ENCODE assay signal across 10 cellular contexts in the genomic region with DNA sequence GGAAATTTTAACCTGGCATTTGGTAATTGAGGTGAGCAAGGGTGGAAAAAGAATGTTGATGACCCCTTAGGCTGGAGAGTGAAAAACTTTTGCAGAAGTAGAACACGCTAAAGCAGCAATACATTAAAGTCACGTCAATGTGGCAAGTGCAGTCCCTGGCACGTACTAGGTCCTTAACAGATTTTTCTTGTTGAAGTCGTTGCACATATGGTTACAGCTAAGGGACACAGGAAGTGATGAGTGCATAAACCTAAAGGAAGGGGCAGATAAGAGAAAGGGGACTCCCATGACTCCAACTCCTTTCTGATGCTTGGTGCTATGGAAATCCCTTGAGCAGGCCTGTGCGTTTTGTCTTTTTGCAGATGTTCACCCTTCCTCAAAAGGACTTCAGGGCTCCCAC. TPM values are rescaled to one million over a fixed set of nuclear protein-coding genes. Genes with fewer than 3 reads are reported as not detected.
DNase-seq lines count a peak whose midpoint lies in the region; ATAC-seq and TF ChIP-seq lines count a peak whose summit lies in the region.
"Had no signal": no experiment of that assay in that cellular context is flagged by ENCODE, and none has a peak within 500 bp of the region (broad histone marks: within the 10 kb centered on the region; RNA-seq: fewer than 3 reads in every experiment).

No MANE protein-coding gene starts in this region.

- H3K4me1 ChIP-seq in heart left ventricle (peaks cover 0 to 18% (median 10%) of the 10 kb centered on the region in 12 donors), upper lobe of right lung (no peaks in the 10 kb centered on the region)

- WGBS in heart left ventricle, 4 donors: 61 to 73% (median 68%) methylated on average over 5 of the region's 5 CpGs

- POLR2A ChIA-PET in activated CD4-positive, alpha-beta memory T cell treated with anti-CD3 and anti-CD28 coated beads, Interleukin-2, amount 10 ng/mL, durations not matched to agents 7 days and 5 days (lab: Charles Lee): interaction anchor here (2.2 kb wide), 1 partner anchor 28 kb away, joined by 6 read pairs; the partner anchor contains the start of gene EXT2

- CTCF ChIA-PET in activated CD4-positive, alpha-beta memory T cell treated with anti-CD3 and anti-CD28 coated beads, Interleukin-2, amount 10 ng/mL, durations not matched to agents 7 days and 5 days (lab: Charles Lee): interaction anchor here (1.1 to 9.3 kb wide), 2 partner anchors 13 to 26 kb away, joined by 3 to 67 read pairs; partner anchors contain the start of gene EXT2

- H3K27me3 Mint-ChIP-seq in activated CD4-positive, alpha-beta memory T cell treated with anti-CD3 and anti-CD28 coated beads, Interleukin-2, amount 10 ng/mL, durations not matched to agents 7 days and 5 days: no peaks in the 10 kb centered on the region
- peaks cover 0 to 4% (median 2%) of the 10 kb centered on the region in 3 donors for H3K27me3 Mint-ChIP-seq in immature natural killer cell (ENCODE audit: low read depth in 3 of 3)

- no peak for DNase-seq in heart left ventricle
- DNase-seq in cardiac septum (ENCODE audit: low spot score): no peak
- no peak for DNase-seq in activated CD4-positive, alpha-beta memory T cell treated with anti-CD3 and anti-CD28 coated beads, Interleukin-2, amount 10 ng/mL, durations not matched to agents 7 days and 5 days
- DNase-seq in immature natural killer cell: no peak
- no peak for DNase-seq in upper lobe of right lung
- no peak for DNase-seq in foreskin melanocyte
- DNase-seq in NCI-H1436 treated with DMSO at 0.1 percent for 48 hours (lab: John Stamatoyannopoulos, UW): no peak

- peaks cover 21% of the 10 kb centered on the region for H3K36me3 Mint-ChIP-seq in activated CD4-positive, alpha-beta memory T cell treated with anti-CD3 and anti-CD28 coated beads, Interleukin-2, amount 10 ng/mL, durations not matched to agents 7 days and 5 days (ENCODE audit: low read depth)
- peaks cover 0 to 14% (median 5%) of the 10 kb centered on the region in 3 donors for H3K36me3 Mint-ChIP-seq in immature natural killer cell

- no peak for TF ChIP-seq CTCF in heart left ventricle (IDR thresholded peaks at IDR 0.05)
- TF ChIP-seq CTCF in upper lobe of right lung (IDR thresholded peaks at IDR 0.05): no peak

- peaks cover 41% of the 10 kb centered on the region for H3K4me1 Mint-ChIP-seq in activated CD4-positive, alpha-beta memory T cell treated with anti-CD3 and anti-CD28 coated beads, Interleukin-2, amount 10 ng/mL, durations not matched to agents 7 days and 5 days
- peaks cover 21 to 28% of the 10 kb centered on the region in 2 donors for H3K4me1 Mint-ChIP-seq in immature natural killer cell

- intact Hi-C loops in heart left ventricle (cut with DNase I): no loop called here
- intact Hi-C loops in cardiac septum (cut with DNase I): no loop called here
- intact Hi-C loops in upper lobe of right lung (cut with DNase I): no loop called here

- H3K9me3 ChIP-seq in heart left ventricle (no peaks in the 10 kb centered on the region), upper lobe of right lung (no peaks in the 10 kb centered on the region)
- H3K9me3 ChIP-seq: pancreas had no signal

- H3K27me3 ChIP-seq in heart left ventricle: no peaks in the 10 kb centered on the region
- H3K27me3 ChIP-seq in upper lobe of right lung: no peaks in the 10 kb centered on the region
- H3K27me3 ChIP-seq: pancreas had no signal

- H3K36me3 ChIP-seq in heart left ventricle (peaks cover 0 to 27% (median 10%) of the 10 kb centered on the region in 9 donors), upper lobe of right lung (peaks cover 6% of the 10 kb centered on the region)
- H3K36me3 ChIP-seq: pancreas had no signal

- TF ChIP-seq POLR2A in heart left ventricle (IDR thresholded peaks at IDR 0.05): no peak

- H3K4me3 ChIP-seq in heart left ventricle (peak overlapping the region in 7 of 12 donors; percentile 60 to 77 (median 73)), upper lobe of right lung (peak overlapping the region; percentile 82)

- H3K9me3 Mint-ChIP-seq in activated CD4-positive, alpha-beta memory T cell treated with anti-CD3 and anti-CD28 coated beads, Interleukin-2, amount 10 ng/mL, durations not matched to agents 7 days and 5 days: no peaks in the 10 kb centered on the region
- H3K9me3 Mint-ChIP-seq in immature natural killer cell: no peaks in the 10 kb centered on the region

- peak overlapping the region; percentile 81 for H3K4me3 Mint-ChIP-seq in activated CD4-positive, alpha-beta memory T cell treated with anti-CD3 and anti-CD28 coated beads, Interleukin-2, amount 10 ng/mL, durations not matched to agents 7 days and 5 days
- peak overlapping the region; percentile 93 to 97 (median 95) for H3K4me3 Mint-ChIP-seq in immature natural killer cell

- ATAC-seq in heart left ventricle (no peak), upper lobe of right lung (no peak), HG02623 (IDR thresholded peaks at IDR 0.05; ENCODE audit: unreplicated experiment) (no peak)

- H3K27ac Mint-ChIP-seq in activated CD4-positive, alpha-beta memory T cell treated with anti-CD3 and anti-CD28 coated beads, Interleukin-2, amount 10 ng/mL, durations not matched to agents 7 days and 5 days: peak overlapping the region; percentile 82
- H3K27ac Mint-ChIP-seq in immature natural killer cell: peak overlapping the region in 4 of 6 donors; percentile 43 to 97 (median 86)

- H3K27ac ChIP-seq in heart left ventricle: peak overlapping the region in 2 of 12 donors; percentile 91 to 94
- no peak overlapping the region for H3K27ac ChIP-seq in upper lobe of right lung
- H3K27ac ChIP-seq: C4-2B had no signal

RNA-seq across cellular contexts. Expression of gene ACCS, which starts 1.2 kb away (rescaled TPM):
- total RNA-seq in heart left ventricle: 10 to 100 TPM in 3 of 9 donors, 1 to 10 TPM in 6; 1.6 to 13.5 (median 8.3) TPM
- polyA plus RNA-seq in heart left ventricle: 10 to 100 TPM in 1 of 2 donors, 1 to 10 TPM in 1; 1.7 to 16.7 TPM
- total RNA-seq in cardiac septum: 12.0 TPM
- 10 to 100 TPM; 38.8 to 41.1 TPM for total RNA-seq in activated CD4-positive, alpha-beta memory T cell treated with anti-CD3 and anti-CD28 coated beads, Interleukin-2, amount 10 ng/mL, durations not matched to agents 7 days and 5 days
- polyA plus RNA-seq in immature natural killer cell: 1 to 10 TPM; 1.8 to 4.8 (median 3.8) TPM
- 32.2 TPM for total RNA-seq in upper lobe of right lung

RNA-seq across cellular contexts. Expression of gene ACCSL, which starts 19.5 kb away (rescaled TPM):
- total RNA-seq in heart left ventricle (not detected), cardiac septum (not detected), upper lobe of right lung (not detected)
- polyA plus RNA-seq in heart left ventricle (not detected), immature natural killer cell (not detected)
- total RNA-seq in activated CD4-positive, alpha-beta memory T cell treated with anti-CD3 and anti-CD28 coated beads, Interleukin-2, amount 10 ng/mL, durations not matched to agents 7 days and 5 days: not detected
- total RNA-seq: pancreas had no signal
- polyA plus RNA-seq: pancreas had no signal

RNA-seq across cellular contexts. Expression of gene EXT2, which starts 28.2 kb away (rescaled TPM):
- total RNA-seq in heart left ventricle (10 to 100 TPM; 24.3 to 41.9 (median 31.9) TPM), cardiac septum (32.8 TPM), upper lobe of right lung (61.2 TPM)
- polyA plus RNA-seq in heart left ventricle (10 to 100 TPM; 12.6 to 37.8 TPM), immature natural killer cell (10 to 100 TPM; 58.8 to 95.5 (median 59.5) TPM)
- total RNA-seq in activated CD4-positive, alpha-beta memory T cell treated with anti-CD3 and anti-CD28 coated beads, Interleukin-2, amount 10 ng/mL, durations not matched to agents 7 days and 5 days: 10 to 100 TPM; 24.5 to 26.0 TPM
